8 cellular contexts compared by ENCODE assay signal in the genomic region with DNA sequence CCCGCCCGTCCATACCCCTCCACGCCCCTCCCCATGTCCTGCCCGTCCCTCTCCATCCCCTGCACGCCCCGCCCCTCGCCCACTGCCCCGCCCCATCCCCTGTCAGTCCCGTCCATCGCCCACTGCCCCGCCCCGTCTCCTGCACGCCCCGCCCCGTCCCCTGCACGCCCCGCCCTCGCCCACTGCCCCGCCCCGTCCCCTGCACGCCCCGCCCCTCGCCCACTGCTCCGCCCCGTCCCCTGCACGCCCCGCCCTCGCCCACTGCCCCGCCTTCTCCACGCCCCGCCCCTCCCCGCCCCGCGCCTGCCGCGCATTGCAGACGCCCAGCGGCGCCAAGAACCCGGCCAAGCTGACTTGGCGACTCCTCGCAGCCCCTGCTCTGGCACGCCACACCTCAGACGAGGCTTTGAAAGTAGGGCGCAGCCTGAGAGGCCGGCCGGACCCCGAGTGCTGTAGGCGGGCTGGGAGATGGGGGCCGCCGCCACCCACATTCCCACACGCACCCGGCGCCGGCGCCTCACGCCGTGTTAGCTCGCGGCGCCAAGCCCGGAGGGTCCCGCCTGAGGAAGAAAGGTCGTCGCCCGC. TPM values are rescaled to one million over a fixed set of nuclear protein-coding genes. Genes with fewer than 3 reads are reported as not detected.
A peak's percentile ranks its signal among the peaks of the same experiment; 100 is the strongest.
DNase-seq lines count a peak whose midpoint lies in the region; ATAC-seq and TF ChIP-seq lines count a peak whose summit lies in the region.

A gene (plus strand): TSS at position 316 of the 585 bp plus-strand sequence. CDS start 2,410 bp downstream, outside the sequence.

- H3K36me3 ChIP-seq in OCI-LY7 (ENCODE audit: insufficient read depth, low read length) = no peaks in the 10 kb centered on the region
- H3K36me3 ChIP-seq in naive thymus-derived CD4-positive, alpha-beta T cell (ENCODE audit: control insufficient read depth in 2 of 3, insufficient read depth in 3 of 3, low read length in 3 of 3) = peaks cover 0 to 5% (median 0%) of the 10 kb centered on the region in 3 experiments

- H3K27me3 Mint-ChIP-seq in activated T-helper 1 cell treated with anti-CD3 and anti-CD28 coated beads, Interleukin-12 subunit alpha, Interleukin-12 subunit beta, Interleukin-2, Interleukin-4 antibody, amounts not matched to agents 30 ng/mL and 10 ng/mL and 1 ng/mL, durations not matched to agents 14 hours and 24 hours and 36 hours (ENCODE audit: insufficient read depth) = peaks cover 36% of the 10 kb centered on the region
- peaks cover 0 to 65% (median 14%) of the 10 kb centered on the region in 5 donors for H3K27me3 Mint-ChIP-seq in naive thymus-derived CD4-positive, alpha-beta T cell

- intact Hi-C loops in OCI-LY7 (cut with micrococcal nuclease; ENCODE audit: unreplicated experiment) = loop anchor here (10.0 kb wide), 1 partner anchor 249 kb away; no protein-coding TSS in a partner anchor
- intact Hi-C loops in activated T-helper 1 cell treated with anti-CD3 and anti-CD28 coated beads, Interleukin-12 subunit alpha, Interleukin-12 subunit beta, Interleukin-2, Interleukin-4 antibody, amounts not matched to agents 30 ng/mL and 10 ng/mL and 1 ng/mL, durations not matched to agents 14 hours and 24 hours and 36 hours (cut with micrococcal nuclease) = loop anchor here (1.0 to 10.0 kb wide), 9 partner anchors 11 to 429 kb away; a partner anchor contains a TSS
- intact Hi-C loops in naive thymus-derived CD4-positive, alpha-beta T cell (cut with micrococcal nuclease) = loop anchor here (1.0 to 10.0 kb wide), 20 partner anchors 9 to 1426 kb away; a partner anchor contains a TSS

- no peaks in the 10 kb centered on the region for H3K9me3 ChIP-seq in OCI-LY7 (ENCODE audit: low read length)
- H3K9me3 ChIP-seq in naive thymus-derived CD4-positive, alpha-beta T cell (ENCODE audit: control insufficient read depth in 2 of 3, low read length in 3 of 3) = no peaks in the 10 kb centered on the region

- H3K4me3 ChIP-seq in AG04449 (ENCODE audit: low read depth, low read length) (peak within 1 kb of the TSS; percentile 67), OCI-LY7 (ENCODE audit: low read depth, low read length, poor library complexity, severe bottlenecking) (peak within 1 kb of the TSS; percentile 43)
- peak within 1 kb of the TSS; percentile 76 for H3K4me3 ChIP-seq in naive thymus-derived CD4-positive, alpha-beta T cell (ENCODE audit: low read length)

- peaks cover 7% of the 10 kb centered on the region for H3K4me1 Mint-ChIP-seq in activated T-helper 1 cell treated with anti-CD3 and anti-CD28 coated beads, Interleukin-12 subunit alpha, Interleukin-12 subunit beta, Interleukin-2, Interleukin-4 antibody, amounts not matched to agents 30 ng/mL and 10 ng/mL and 1 ng/mL, durations not matched to agents 14 hours and 24 hours and 36 hours (ENCODE audit: low read depth)
- H3K4me1 Mint-ChIP-seq in naive thymus-derived CD4-positive, alpha-beta T cell = peaks cover 0 to 21% (median 14%) of the 10 kb centered on the region in 7 donors

- DNase-seq in AG04449 (ENCODE audit: low read depth, low spot score) = no peak
- DNase-seq in GM20000 (ENCODE audit: low spot score) = peak; percentile 96
- peak; percentile 24 for DNase-seq in OCI-LY7 (ENCODE audit: low spot score)
- DNase-seq in activated T-helper 1 cell treated with anti-CD3 and anti-CD28 coated beads, Interleukin-12 subunit alpha, Interleukin-12 subunit beta, Interleukin-2, Interleukin-4 antibody, amounts not matched to agents 30 ng/mL and 10 ng/mL and 1 ng/mL, durations not matched to agents 14 hours and 24 hours and 36 hours (ENCODE audit: low spot score) = peak; percentile 57
- peak; percentile 56 for DNase-seq in fibroblast of gingiva (ENCODE audit: low read depth)
- peak; percentile 55 to 83 (median 66) for DNase-seq in naive thymus-derived CD4-positive, alpha-beta T cell
- peak; percentile 56 to 73 for DNase-seq in stimulated activated CD8-positive, alpha-beta memory T cell treated with anti-CD3 and anti-CD28 coated beads, Interleukin-7, amount 100 ng/mL, for 1 hour (ENCODE audit: low read depth in 2 of 2)

- no peaks in the 10 kb centered on the region for H3K9me2 ChIP-seq in OCI-LY7 (ENCODE audit: insufficient read depth, low read length)

- no peaks in the 10 kb centered on the region for H3K36me3 Mint-ChIP-seq in activated T-helper 1 cell treated with anti-CD3 and anti-CD28 coated beads, Interleukin-12 subunit alpha, Interleukin-12 subunit beta, Interleukin-2, Interleukin-4 antibody, amounts not matched to agents 30 ng/mL and 10 ng/mL and 1 ng/mL, durations not matched to agents 14 hours and 24 hours and 36 hours (ENCODE audit: low read depth)
- peaks cover 0 to 4% (median 0%) of the 10 kb centered on the region in 5 donors for H3K36me3 Mint-ChIP-seq in naive thymus-derived CD4-positive, alpha-beta T cell

- POLR2A ChIA-PET in AG04449 (lab: Yijun Ruan, JAX) = interaction anchor here (0.6 kb wide), 1 partner anchor 11 kb away, joined by 3 read pairs; no protein-coding TSS in a partner anchor
- POLR2A ChIA-PET in OCI-LY7 (lab: Charles Lee) = interaction anchor here (0.6 kb wide), 1 partner anchor 215 kb away, joined by 3 read pairs; no protein-coding TSS in a partner anchor
- POLR2A ChIA-PET in naive thymus-derived CD4-positive, alpha-beta T cell (lab: Charles Lee) = interaction anchor here (0.8 to 1.4 kb wide), 9 partner anchors 10 to 241 kb away, joined by 3 to 8 read pairs (median 4); no protein-coding TSS in a partner anchor

- H3K27me3 ChIP-seq in naive thymus-derived CD4-positive, alpha-beta T cell (ENCODE audit: control insufficient read depth in 2 of 2, insufficient read depth in 2 of 2, low read length in 2 of 2) = peaks cover 0 to 11% of the 10 kb centered on the region in 2 donors

- H2AFZ ChIP-seq in OCI-LY7 (ENCODE audit: low read length) = no peak within 1 kb of the TSS

- H3K27ac Mint-ChIP-seq in activated T-helper 1 cell treated with anti-CD3 and anti-CD28 coated beads, Interleukin-12 subunit alpha, Interleukin-12 subunit beta, Interleukin-2, Interleukin-4 antibody, amounts not matched to agents 30 ng/mL and 10 ng/mL and 1 ng/mL, durations not matched to agents 14 hours and 24 hours and 36 hours = no peak within 1 kb of the TSS
- peak within 1 kb of the TSS in 8 of 9 donors; percentile 34 to 90 (median 81) for H3K27ac Mint-ChIP-seq in naive thymus-derived CD4-positive, alpha-beta T cell

- no peaks in the 10 kb centered on the region for H4K20me1 ChIP-seq in OCI-LY7 (ENCODE audit: insufficient read depth, low read length)

- peak within 1 kb of the TSS; percentile 84 for H3K4me3 Mint-ChIP-seq in activated T-helper 1 cell treated with anti-CD3 and anti-CD28 coated beads, Interleukin-12 subunit alpha, Interleukin-12 subunit beta, Interleukin-2, Interleukin-4 antibody, amounts not matched to agents 30 ng/mL and 10 ng/mL and 1 ng/mL, durations not matched to agents 14 hours and 24 hours and 36 hours
- peak within 1 kb of the TSS; percentile 82 to 92 (median 87) for H3K4me3 Mint-ChIP-seq in naive thymus-derived CD4-positive, alpha-beta T cell

- peak within 1 kb of the TSS; percentile 32 for H3K4me2 ChIP-seq in OCI-LY7 (ENCODE audit: low read length)

- no peaks in the 10 kb centered on the region for H3K79me2 ChIP-seq in OCI-LY7 (ENCODE audit: insufficient read depth, low read depth, low read length)

- CTCF ChIA-PET in AG04449 (lab: Yijun Ruan, JAX) = interaction anchor here (0.9 to 1.2 kb wide), 2 partner anchors 15 to 87 kb away, joined by 3 to 4 read pairs; no protein-coding TSS in a partner anchor
- CTCF ChIA-PET in OCI-LY7 (lab: Charles Lee; ENCODE audit: unreplicated experiment) = no interaction called here
- CTCF ChIA-PET in naive thymus-derived CD4-positive, alpha-beta T cell (lab: Charles Lee) = interaction anchor here (0.8 to 2.7 kb wide), 3 partner anchors 17 to 116 kb away, joined by 3 to 7 read pairs (median 3); no protein-coding TSS in a partner anchor

- peak; percentile 96 for ATAC-seq in naive thymus-derived CD4-positive, alpha-beta T cell
- ATAC-seq in GM18511 (IDR thresholded peaks at IDR 0.05; ENCODE audit: unreplicated experiment) = no peak

- BruUV-seq in OCI-LY7 (replicated peaks; lab: Mats Ljungman, UMichigan) = no TSS peak

- H3K9me3 Mint-ChIP-seq in activated T-helper 1 cell treated with anti-CD3 and anti-CD28 coated beads, Interleukin-12 subunit alpha, Interleukin-12 subunit beta, Interleukin-2, Interleukin-4 antibody, amounts not matched to agents 30 ng/mL and 10 ng/mL and 1 ng/mL, durations not matched to agents 14 hours and 24 hours and 36 hours = no peaks in the 10 kb centered on the region
- peaks cover 0 to 14% (median 4%) of the 10 kb centered on the region in 11 donors for H3K9me3 Mint-ChIP-seq in naive thymus-derived CD4-positive, alpha-beta T cell

- TF ChIP-seq CTCF in AG04449 (IDR thresholded peaks at IDR 0.05; ENCODE audit: insufficient read depth, low read length, missing control alignments) (no peak), GM20000 (IDR thresholded peaks at IDR 0.05; ENCODE audit: extremely low read depth, missing control alignments) (no peak), OCI-LY7 (conservative IDR thresholded peaks at IDR 0.05; ENCODE audit: low read length) (no peak)

- H3K4me1 ChIP-seq in OCI-LY7 (ENCODE audit: insufficient read depth, low read length, poor library complexity, severe bottlenecking) = no peaks in the 10 kb centered on the region
- peaks cover 8 to 12% of the 10 kb centered on the region in 2 donors for H3K4me1 ChIP-seq in naive thymus-derived CD4-positive, alpha-beta T cell (ENCODE audit: control insufficient read depth in 2 of 2, insufficient read depth in 2 of 2, low read length in 2 of 2)

- no peak within 1 kb of the TSS for H3K27ac ChIP-seq in OCI-LY7 (ENCODE audit: low read depth, low read length, poor library complexity, severe bottlenecking)
- H3K27ac ChIP-seq in naive thymus-derived CD4-positive, alpha-beta T cell (ENCODE audit: low read depth, low read length) = peak within 1 kb of the TSS; percentile 73

RNA-seq across cellular contexts. Expression of the gene that starts here (rescaled TPM):
- not detected in 2 replicates for total RNA-seq in OCI-LY7 (2014; rRNA removed; shearing (Covaris generic))
- not detected in 2 replicates for total RNA-seq in OCI-LY7 (2022)
- not detected in 2 replicates for total RNA-seq in activated T-helper 1 cell treated with anti-CD3 and anti-CD28 coated beads, Interleukin-12 subunit alpha, Interleukin-12 subunit beta, Interleukin-2, Interleukin-4 antibody, amounts not matched to agents 30 ng/mL and 10 ng/mL and 1 ng/mL, durations not matched to agents 14 hours and 24 hours and 36 hours
- under 1 TPM in 3 of 5 experiments, not detected in 2; 0.58 to 0.81 (median 0.64) TPM for total RNA-seq in naive thymus-derived CD4-positive, alpha-beta T cell
- under 1 TPM in 1 of 2 donors, not detected in 1; 0.48 TPM for polyA plus RNA-seq in naive thymus-derived CD4-positive, alpha-beta T cell

Comparison
In these comparisons a context has a peak if more than half of its experiments do, and no peak if none do; other contexts are left out.
1. Peak in DNase-seq, H3K4me3 ChIP-seq and H3K4me2 ChIP-seq in OCI-LY7; RNA of the gene not detected or under 1 TPM.
2. Peak in DNase-seq in activated T-helper 1 cell treated with anti-CD3 and anti-CD28 coated beads, Interleukin-12 subunit alpha, Interleukin-12 subunit beta, Interleukin-2, Interleukin-4 antibody, amounts not matched to agents 30 ng/mL and 10 ng/mL and 1 ng/mL, durations not matched to agents 14 hours and 24 hours and 36 hours; RNA of the gene not detected or under 1 TPM.
3. Peak in DNase-seq, ATAC-seq, H3K4me3 ChIP-seq and H3K27ac ChIP-seq in naive thymus-derived CD4-positive, alpha-beta T cell; RNA of the gene not detected or under 1 TPM.